29 cellular contexts compared by ENCODE assay signal in genomic region chr6:45803071-45803470, GRCh38.
"Had no signal": no experiment of that assay in that cellular context is flagged by ENCODE, and none has a peak within 500 bp of the region (broad histone marks: within the 10 kb centered on the region; RNA-seq: fewer than 3 reads in every experiment).

No MANE protein-coding gene starts in this region.

- H3K9me3 ChIP-seq: ascending aorta, colonic mucosa, MG63 had no signal

- H3K27ac ChIP-seq: ascending aorta, cardiac muscle cell, colonic mucosa, VCaP had no signal

- H3K27me3 ChIP-seq: ascending aorta, cardiac muscle cell, colonic mucosa, MG63 had no signal

- ATAC-seq: activated CD8-positive, alpha-beta T cell treated with anti-CD3 and anti-CD28 coated beads for 36 hours; Panc1; T-cell; T-helper 17 cell had no signal

- DNase-seq: activated B cell treated with CpG ODN at 0.5 μM for 24 hours; activated CD4-positive, alpha-beta T cell treated with anti-CD3 and anti-CD28 coated beads for 4 hours; activated CD4-positive, alpha-beta T cell treated with anti-CD3 and anti-CD28 coated beads, Interleukin-2, amount 50 U/mL, for 1 hour; activated CD4-positive, CD25-positive, alpha-beta regulatory T cell treated with anti-CD3 and anti-CD28 coated beads, Interleukin-2, amount 50 U/mL, for 72 hours; activated CD8-positive, alpha-beta T cell treated with anti-CD3 and anti-CD28 coated beads for 36 hours; activated gamma-delta T cell; activated naive CD4-positive, alpha-beta T cell treated with Interleukin-2 at 50 U/mL for 16 hours; activated naive CD8-positive, alpha-beta T cell treated with anti-CD3 and anti-CD28 coated beads, Interleukin-2, amount 10 ng/mL, durations not matched to agents 7 days and 5 days; activated T-cell treated with anti-CD3 and anti-CD28 coated beads, Interleukin-2, amount 50 U/mL, for 1 hour; activated T-cell treated with anti-CD3 and anti-CD28 coated beads, Interleukin-2, amount 50 U/mL, for 72 hours; amygdala; colonic mucosa; Karpas-422; MG63; NCI-H1048; NCI-H1105 treated with DMSO at 0.1 percent for 48 hours; NCI-H1436; NCI-H1694; NCI-H1930; NCI-H2081 treated with DMSO at 0.1 percent for 48 hours; NCI-H345; NCI-H524 treated with DMSO at 0.1 percent for 48 hours; SHP77; T-cell; T-helper 17 cell had no signal

- H3K4me3 ChIP-seq: ascending aorta, cardiac muscle cell, colonic mucosa, MG63 had no signal

- H3K36me3 ChIP-seq: ascending aorta, cardiac muscle cell, colonic mucosa, MG63 had no signal

- H3K4me1 ChIP-seq: ascending aorta, colonic mucosa had no signal
